Comparison of ENCODE assay signal across 7 cellular contexts in the genomic region with DNA sequence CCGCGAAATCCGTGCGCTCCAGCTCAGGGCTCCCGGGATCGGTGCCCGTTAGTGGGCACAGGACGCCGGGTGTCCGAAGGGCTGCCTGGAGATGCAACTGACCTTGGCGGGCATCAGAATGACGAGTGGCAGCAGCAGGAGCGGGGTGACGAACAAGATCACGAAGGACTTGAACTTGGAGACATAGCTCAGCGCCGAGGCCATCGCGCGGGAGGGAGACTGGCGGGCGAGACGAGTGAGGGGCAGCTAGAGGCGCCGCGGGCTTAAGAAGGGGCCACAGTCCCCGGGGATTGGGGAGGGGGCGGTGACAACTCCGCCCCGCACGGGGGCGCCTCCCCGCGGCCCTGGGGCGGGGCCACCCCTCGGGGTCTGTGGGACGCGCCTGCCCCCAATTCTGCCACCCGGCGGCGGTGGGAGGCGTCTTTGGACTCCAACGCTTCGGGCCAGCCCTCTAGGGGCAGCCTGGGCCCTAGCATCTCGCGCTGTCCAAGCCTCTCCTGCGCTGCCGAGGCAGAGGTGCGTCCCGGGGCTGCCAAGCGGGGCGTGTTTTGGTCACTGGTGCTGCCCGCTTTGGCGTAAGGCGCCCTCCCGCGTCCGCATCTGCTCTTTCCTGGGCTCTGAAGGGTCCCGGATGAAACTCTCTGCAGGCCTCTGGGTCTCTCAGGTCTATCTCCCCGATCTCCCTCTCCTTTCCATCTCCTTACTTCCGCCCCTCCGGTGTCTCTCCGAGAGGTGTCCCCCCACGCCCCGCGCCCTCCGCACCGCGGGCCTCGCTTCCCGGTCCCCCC. TPM values are rescaled to one million over a fixed set of nuclear protein-coding genes. Genes with fewer than 3 reads are reported as not detected.
A peak's percentile ranks its signal among the peaks of the same experiment; 100 is the strongest.
DNase-seq lines count a peak whose midpoint lies in the region; ATAC-seq and TF ChIP-seq lines count a peak whose summit lies in the region.

A gene (minus strand): TSS at position 240 of the 788 bp plus-strand sequence. CDS start 36 bp downstream, at position 204.

- TF ChIP-seq CTCF in GM10266 (IDR thresholded peaks at IDR 0.05; ENCODE audit: control insufficient read depth, insufficient read depth, low read depth, missing control alignments) = no peak
- peak; percentile 50 for TF ChIP-seq CTCF in endothelial cell (IDR thresholded peaks at IDR 0.05; ENCODE audit: unreplicated experiment)

- H3K36me3 Mint-ChIP-seq in endothelial cell (ENCODE audit: low read depth, unreplicated experiment) = peaks cover 9% of the 10 kb centered on the region

- H3K4me3 Mint-ChIP-seq in endothelial cell (ENCODE audit: unreplicated experiment) = peak within 1 kb of the TSS; percentile 89

- peaks cover 19% of the 10 kb centered on the region for H3K27me3 Mint-ChIP-seq in endothelial cell (ENCODE audit: unreplicated experiment)

- ATAC-seq in activated CD4-positive, CD25-positive, alpha-beta regulatory T cell treated with anti-CD3 and anti-CD28 coated beads, Interleukin-2, amount 50 U/mL, for 24 hours = no peak

- peaks cover 17% of the 10 kb centered on the region for H3K4me1 Mint-ChIP-seq in endothelial cell (ENCODE audit: unreplicated experiment)

- no peak within 1 kb of the TSS for H3K27ac Mint-ChIP-seq in endothelial cell (ENCODE audit: unreplicated experiment)

- peak; percentile 49 for DNase-seq in GM10266 (ENCODE audit: extremely low spot score)
- peak; percentile 54 for DNase-seq in OCI-M1 (lab: John Stamatoyannopoulos, UW)
- DNase-seq in endothelial cell (ENCODE audit: low spot score) = peak; percentile 69
- DNase-seq in midbrain (lab: John Stamatoyannopoulos, UW) = peak; percentile 20
- DNase-seq in NCI-H146 (lab: John Stamatoyannopoulos, UW) = no peak
- no peak for DNase-seq in SIG-M5 treated with dmso at 0.1 percent for 504 hours (lab: John Stamatoyannopoulos, UW; ENCODE audit: unreplicated experiment)

- H3K9me3 Mint-ChIP-seq in endothelial cell (ENCODE audit: unreplicated experiment) = peaks cover 4% of the 10 kb centered on the region

RNA-seq across cellular contexts. Expression of the gene that starts here (rescaled TPM):
- 1.3 TPM for total RNA-seq in endothelial cell (ENCODE audit: unreplicated experiment)

Comparison
In these comparisons a context has a peak if more than half of its experiments do, and no peak if none do; other contexts are left out.
1. DNase-seq: peak in GM10266 (single experiment), OCI-M1 (single experiment), endothelial cell (single experiment) and midbrain (single experiment); none in NCI-H146 (single experiment) and SIG-M5 treated with dmso at 0.1 percent for 504 hours (single experiment).